In the genomic region with DNA sequence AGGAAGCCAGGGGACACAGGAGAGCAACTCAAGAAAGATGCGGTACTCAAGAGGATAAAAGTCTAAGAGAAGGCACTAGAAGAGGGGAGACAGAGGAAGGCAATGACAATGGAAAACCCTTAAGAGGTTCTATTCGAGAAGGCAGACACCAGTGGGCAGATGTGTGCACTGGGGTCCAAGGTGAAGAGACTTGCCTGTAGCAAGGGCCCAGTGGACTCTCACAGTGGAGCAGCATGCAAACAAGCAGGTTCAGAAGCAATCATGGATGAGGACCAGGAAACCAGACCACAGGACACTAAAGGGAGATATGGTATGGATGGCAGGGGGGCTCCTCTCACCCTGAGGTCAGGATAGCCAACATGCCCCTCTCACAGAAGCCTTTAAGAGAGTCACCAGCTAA, we compare ENCODE assay signal across 15 cellular contexts. TPM values are rescaled to one million over a fixed set of nuclear protein-coding genes. Genes with fewer than 3 reads are reported as not detected.
A peak's percentile ranks its signal among the peaks of the same experiment; 100 is the strongest.
DNase-seq lines count a peak whose midpoint lies in the region; ATAC-seq, FAIRE-seq and TF ChIP-seq lines count a peak whose summit lies in the region.
"Had no signal": no experiment of that assay in that cellular context is flagged by ENCODE, and none has a peak within 500 bp of the region (broad histone marks: within the 10 kb centered on the region; RNA-seq: fewer than 3 reads in every experiment).

No MANE protein-coding gene starts in this region.

- FAIRE-seq in kidney (lab: Jason Lieb, UNC) = no peak
- FAIRE-seq: RCC 7860 had no signal

- DNase-seq in CD4-positive, alpha-beta memory T cell = no peak
- DNase-seq in ascending aorta (ENCODE audit: low spot score in 2 of 2) (no peak), kidney (no peak), gastrocnemius medialis (no peak), mucosa of gallbladder (ENCODE audit: low spot score) (no peak), lower leg skin (ENCODE audit: low spot score in 2 of 2) (no peak), Ammon's horn (ENCODE audit: low spot score) (no peak), lower lobe of right lung (no peak)
- DNase-seq: activated effector memory CD4-positive, alpha-beta T cell treated with anti-CD3 and anti-CD28 coated beads, Interleukin-2, amount 50 U/mL, for 16 hours; DMS 273 treated with DMSO at 0.1 percent for 48 hours; effector memory CD8-positive, alpha-beta T cell; IMR-90; stimulated activated naive CD8-positive, alpha-beta T cell treated with anti-CD3 and anti-CD28 coated beads, Interleukin-15, Interleukin-2, amounts not matched to agents 100 U/mL and 50 U/mL, for 24 hours had no signal

- H3K27ac Mint-ChIP-seq in CD4-positive, alpha-beta memory T cell = no peak overlapping the region
- H3K27ac Mint-ChIP-seq: effector memory CD8-positive, alpha-beta T cell had no signal

- intact Hi-C loops in CD4-positive, alpha-beta memory T cell (cut with micrococcal nuclease) = no loop called here
- intact Hi-C loops in ascending aorta (cut with DNase I) (loop anchor here (2.0 to 5.0 kb wide), 4 partner anchors 13 to 113 kb away; no protein-coding TSS in a partner anchor), kidney (cut with DNase I) (no loop called here), gastrocnemius medialis (cut with DNase I; ENCODE audit: low total_unique reads) (loop anchor here (5.0 kb wide), 1 partner anchor 111 kb away; no protein-coding TSS in a partner anchor), lower leg skin (cut with DNase I; ENCODE audit: low total_unique reads) (no loop called here), lower lobe of right lung (cut with DNase I) (no loop called here)

- H3K4me3 ChIP-seq in CD4-positive, alpha-beta memory T cell (ENCODE audit: low read length in 2 of 2) = no peak overlapping the region
- H3K4me3 ChIP-seq in ascending aorta = peak overlapping the region; percentile 50 to 97
- H3K4me3 ChIP-seq in kidney (ENCODE audit: low read length in 2 of 2) = peak overlapping the region; percentile 37 to 55
- peak overlapping the region in 3 of 4 donors; percentile 18 to 42 (median 36) for H3K4me3 ChIP-seq in gastrocnemius medialis
- H3K4me3 ChIP-seq in lower leg skin (ENCODE audit: low read depth, poor library complexity, severe bottlenecking) = no peak overlapping the region
- no peak overlapping the region for H3K4me3 ChIP-seq in lower lobe of right lung

- CTCF ChIA-PET in CD4-positive, alpha-beta memory T cell (lab: Charles Lee; ENCODE audit: partially characterized antibody) = interaction anchor here (1.8 kb wide), 1 partner anchor 11 kb away, joined by 5 read pairs; no protein-coding TSS in a partner anchor

- H3K27me3 Mint-ChIP-seq in CD4-positive, alpha-beta memory T cell = peaks cover 33 to 41% of the 10 kb centered on the region in 2 donors

- H3K4me1 ChIP-seq in CD4-positive, alpha-beta memory T cell (ENCODE audit: insufficient read depth, low read length) = no peaks in the 10 kb centered on the region
- H3K4me1 ChIP-seq in ascending aorta (peaks cover 0 to 15% of the 10 kb centered on the region in 2 donors), kidney (ENCODE audit: control insufficient read depth in 1 of 2, insufficient read depth in 1 of 2, low read depth in 1 of 2, low read length in 2 of 2) (peaks cover 0 to 5% of the 10 kb centered on the region in 2 donors), gastrocnemius medialis (peaks cover 4 to 5% of the 10 kb centered on the region in 2 donors), lower lobe of right lung (peaks cover 15% of the 10 kb centered on the region)

- H3K27ac ChIP-seq in CD4-positive, alpha-beta memory T cell (ENCODE audit: low read depth, low read length) = no peak overlapping the region
- H3K27ac ChIP-seq in ascending aorta = peak overlapping the region; percentile 79 to 96
- H3K27ac ChIP-seq in kidney (ENCODE audit: low read depth in 2 of 2, low read length in 2 of 2) = no peak overlapping the region
- peak overlapping the region in 1 of 4 donors; percentile 35 for H3K27ac ChIP-seq in gastrocnemius medialis
- H3K27ac ChIP-seq in lower lobe of right lung = no peak overlapping the region

- POLR2A ChIA-PET in CD4-positive, alpha-beta memory T cell (lab: Charles Lee; ENCODE audit: partially characterized antibody) = no interaction called here

- in situ Hi-C loops in gastrocnemius medialis (cut with MboI; ENCODE audit: low sequenced_read_pairs in 4 of 4) = no loop called here

- no peaks in the 10 kb centered on the region for H3K36me3 ChIP-seq in CD4-positive, alpha-beta memory T cell (ENCODE audit: insufficient read depth, low read length)
- H3K36me3 ChIP-seq in ascending aorta (no peaks in the 10 kb centered on the region), kidney (ENCODE audit: control insufficient read depth in 1 of 2, insufficient read depth in 2 of 2, low read length in 2 of 2) (no peaks in the 10 kb centered on the region), gastrocnemius medialis (no peaks in the 10 kb centered on the region), lower lobe of right lung (no peaks in the 10 kb centered on the region)

- peaks cover 2 to 18% (median 6%) of the 10 kb centered on the region in 4 donors for H3K4me1 Mint-ChIP-seq in CD4-positive, alpha-beta memory T cell

- H3K9me3 ChIP-seq in CD4-positive, alpha-beta memory T cell (ENCODE audit: control insufficient read depth in 1 of 2, low read length in 2 of 2) = no peaks in the 10 kb centered on the region
- H3K9me3 ChIP-seq in ascending aorta (no peaks in the 10 kb centered on the region), kidney (ENCODE audit: control insufficient read depth in 1 of 2, low read length in 2 of 2) (no peaks in the 10 kb centered on the region), gastrocnemius medialis (no peaks in the 10 kb centered on the region), lower lobe of right lung (no peaks in the 10 kb centered on the region)

- TF ChIP-seq POLR2A in gastrocnemius medialis (IDR thresholded peaks at IDR 0.05) (no peak), lower leg skin (IDR thresholded peaks at IDR 0.05) (no peak)

- H3K27me3 ChIP-seq in CD4-positive, alpha-beta memory T cell (ENCODE audit: insufficient read depth, low read length) = peaks cover 10% of the 10 kb centered on the region
- H3K27me3 ChIP-seq in ascending aorta (peaks cover 4% of the 10 kb centered on the region), gastrocnemius medialis (peaks cover 14 to 33% (median 23%) of the 10 kb centered on the region in 3 donors), lower lobe of right lung (ENCODE audit: low read depth) (peaks cover 53% of the 10 kb centered on the region)

- peak overlapping the region; percentile 3 to 61 (median 40) for H3K4me3 Mint-ChIP-seq in CD4-positive, alpha-beta memory T cell

- no peak for ATAC-seq in gastrocnemius medialis
- ATAC-seq in lower lobe of right lung = no peak
- ATAC-seq: activated CD4-positive, CD25-positive, alpha-beta regulatory T cell treated with anti-CD3 and anti-CD28 coated beads, Interleukin-2, amount 50 U/mL, for 24 hours; effector memory CD8-positive, alpha-beta T cell; stimulated activated naive CD8-positive, alpha-beta T cell treated with anti-CD3 and anti-CD28 coated beads, Interleukin-15, Interleukin-2, amounts not matched to agents 100 U/mL and 50 U/mL, for 24 hours had no signal

- no peaks in the 10 kb centered on the region for H3K36me3 Mint-ChIP-seq in CD4-positive, alpha-beta memory T cell

- H3K9ac ChIP-seq in kidney (ENCODE audit: low read length in 2 of 2) = peak overlapping the region in 1 of 2 donors; percentile 46

- WGBS in lower leg skin, 2 donors = 81 to 88% methylated on average over 2 of the region's 2 CpGs

- TF ChIP-seq CTCF in ascending aorta (IDR thresholded peaks at IDR 0.05) (no peak), kidney (IDR thresholded peaks at IDR 0.05; ENCODE audit: borderline replicate concordance, extremely low read depth, insufficient read depth) (no peak), gastrocnemius medialis (IDR thresholded peaks at IDR 0.05 in 4 of 5, conservative IDR thresholded peaks at IDR 0.05 in 1 of 5) (no peak), lower leg skin (IDR thresholded peaks at IDR 0.05) (no peak), lower lobe of right lung (IDR thresholded peaks at IDR 0.05) (no peak)

- peaks cover 0 to 2% (median 0%) of the 10 kb centered on the region in 8 donors for H3K9me3 Mint-ChIP-seq in CD4-positive, alpha-beta memory T cell
- H3K9me3 Mint-ChIP-seq: effector memory CD8-positive, alpha-beta T cell had no signal

RNA-seq across cellular contexts. Expression of a gene that starts 2.7 kb away (rescaled TPM):
- not detected for total RNA-seq in CD4-positive, alpha-beta memory T cell
- under 1 TPM in 1 of 2 donors, not detected in 1; 0.11 TPM for polyA plus RNA-seq in CD4-positive, alpha-beta memory T cell
- total RNA-seq in ascending aorta (32.2 TPM), kidney (33.6 TPM), gastrocnemius medialis (1 to 10 TPM; 1.0 to 6.4 (median 4.3) TPM), mucosa of gallbladder (25.8 TPM), lower leg skin (1 to 10 TPM in 3 of 4 donors, under 1 TPM in 1; 0.46 to 3.5 (median 1.3) TPM), lower lobe of right lung (5.6 TPM)
- 7.1 TPM for polyA plus RNA-seq in kidney (ENCODE audit: insufficient read depth, low read depth, low replicate concordance)

Comparison
In these comparisons a context has a peak if more than half of its experiments do, and no peak if none do; other contexts are left out.
1. H3K27ac ChIP-seq: peak in ascending aorta (2 of 2); none in CD4-positive, alpha-beta memory T cell (single experiment), kidney (0 of 2) and lower lobe of right lung (single experiment).
2. H3K4me3 ChIP-seq: peak in ascending aorta (2 of 2), kidney (2 of 2) and gastrocnemius medialis (3 of 4); none in CD4-positive, alpha-beta memory T cell (0 of 2), lower leg skin (single experiment) and lower lobe of right lung (single experiment).
3. intact Hi-C loops: an anchor here in ascending aorta (2.0 to 5.0 kb wide) and gastrocnemius medialis (5.0 kb wide); none called in CD4-positive, alpha-beta memory T cell, kidney, lower leg skin and lower lobe of right lung.